8 cellular contexts compared by ENCODE assay signal in genomic region chr4:673349-674091, GRCh38. TPM values are rescaled to one million over a fixed set of nuclear protein-coding genes. Genes with fewer than 3 reads are reported as not detected.
DNase-seq lines count a peak whose midpoint lies in the region; ATAC-seq, FAIRE-seq and TF ChIP-seq lines count a peak whose summit lies in the region.

No MANE protein-coding gene starts in this region.

- peak overlapping the region; percentile 36 for H2BK5ac ChIP-seq in H1 (ENCODE audit: low read depth, low read length)

- peaks cover 7% of the 10 kb centered on the region; the same call in 1 of the 2 replicates for H3K79me1 ChIP-seq in H1 (ENCODE audit: low read depth, low read length)

- TF ChIP-seq RAD21 in H1 (IDR thresholded peaks at IDR 0.05 in 1 of 2, conservative IDR thresholded peaks at IDR 0.05 in 1 of 2; ENCODE audit: low read depth in 2 of 2, low read length in 2 of 2) = no peak

- 24% methylated on average over 21 of the region's 55 CpGs; no CpG with 5 or more reads in 1 of the 2 experiments for WGBS in H1 (ENCODE audit: extremely low coverage in 1 of 2, insufficient coverage in 1 of 2, insufficient read length in 1 of 2, insufficient replicate concordance in 2 of 2, low coverage in 1 of 2, low lambda C conversion rate in 2 of 2, missing lambda C conversion rate in 1 of 2), 2 experiments

- no peak overlapping the region for H3K4ac ChIP-seq in H1 (replicated peaks; ENCODE audit: insufficient read length, low read depth, low read length)

- H4K8ac ChIP-seq in H1 (ENCODE audit: extremely low read depth, insufficient read depth, low read length) = peak overlapping the region; percentile 88

- H3K4me1 ChIP-seq in H1 (replicated peaks in 1 of 4; ENCODE audit: control insufficient read depth in 3 of 4, insufficient read depth in 4 of 4, low read length in 3 of 4) (peaks cover 2 to 5% (median 4%) of the 10 kb centered on the region in 4 experiments; a peak in 6 of 7 replicates), muscle layer of duodenum (ENCODE audit: control insufficient read depth in 1 of 2, insufficient read depth in 2 of 2, low read length in 2 of 2) (peaks cover 12 to 22% of the 10 kb centered on the region in 2 donors)

- CTCF ChIA-PET in H1 (lab: Charles Lee; ENCODE audit: partially characterized antibody) = interaction anchor here (1.0 to 3.4 kb wide), 7 partner anchors 9 to 73 kb away, joined by 3 to 20 read pairs (median 8); no protein-coding TSS in a partner anchor

- peak overlapping the region; percentile 85 to 93 for H3K4me2 ChIP-seq in H1 (ENCODE audit: insufficient read depth in 1 of 2, low read depth in 2 of 2, low read length in 2 of 2)

- H3K27me3 ChIP-seq in H1 (replicated peaks in 1 of 4; ENCODE audit: control insufficient read depth in 3 of 4, extremely low read depth in 1 of 4, insufficient read depth in 3 of 4, low read length in 3 of 4) (no peaks in the 10 kb centered on the region), muscle layer of duodenum (ENCODE audit: low read depth, low read length) (no peaks in the 10 kb centered on the region)

- ATAC-seq in GM18519 (IDR thresholded peaks at IDR 0.05; ENCODE audit: low FRiP score, unreplicated experiment) = no peak

- H4K20me1 ChIP-seq in H1 (replicated peaks in 1 of 2; ENCODE audit: control insufficient read depth in 1 of 2, insufficient read depth in 2 of 2, low read length in 2 of 2) = peaks cover 3 to 11% of the 10 kb centered on the region in 2 experiments

- H3K9ac ChIP-seq in H1 (replicated peaks in 1 of 4; ENCODE audit: extremely low read depth in 1 of 4, low read depth in 3 of 4, low read length in 3 of 4) = peak overlapping the region; percentile 67 to 91 (median 86)

- no peak for DNase-seq in GM12864 (ENCODE audit: low read depth)
- DNase-seq in H1 (ENCODE audit: low read depth in 1 of 2, low spot score in 2 of 2) = no peak
- no peak for DNase-seq in GM19240 (ENCODE audit: insufficient read length, low spot score)
- no peak for DNase-seq in NCI-H446 (lab: John Stamatoyannopoulos, UW)
- DNase-seq in germinal center (ENCODE audit: low spot score) = no peak

- no peak for TF ChIP-seq POLR2A in H1 (IDR thresholded peaks at IDR 0.05; ENCODE audit: control extremely low read depth in 1 of 2, low read depth in 2 of 2, low read length in 2 of 2)

- peak overlapping the region; percentile 93 for H3K4me3 ChIP-seq in GM12864 (ENCODE audit: low read depth, low read length)
- peak overlapping the region; percentile 55 to 100 (median 80) for H3K4me3 ChIP-seq in H1 (ENCODE audit: extremely low read depth in 1 of 4, insufficient read depth in 2 of 4, low read depth in 3 of 4, low read length in 4 of 4)
- H3K4me3 ChIP-seq in muscle layer of duodenum (ENCODE audit: low read depth in 1 of 2, low read length in 2 of 2) = peak overlapping the region; percentile 77 to 95

- peaks cover 0 to 7% of the 10 kb centered on the region in 2 experiments; a peak in 2 of 4 replicates for H3K79me2 ChIP-seq in H1 (ENCODE audit: control insufficient read depth in 1 of 2, insufficient read depth in 2 of 2, low read length in 2 of 2)

- H3K23ac ChIP-seq in H1 (ENCODE audit: insufficient read length) = peak overlapping the region; percentile 52

- no peak overlapping the region for H2AK5ac ChIP-seq in H1 (ENCODE audit: low read depth, low read length)

- H2BK15ac ChIP-seq in H1 (ENCODE audit: low read length) = 0 out of 2 replicates have a peak overlapping the region, but pooled peaks have one; percentile 46

- H3K27ac ChIP-seq in H1 (ENCODE audit: low read depth, low read length) (peak overlapping the region; percentile 72; the same call in 1 of the 2 replicates), muscle layer of duodenum (ENCODE audit: low read length) (peak overlapping the region; percentile 39)

- no peak overlapping the region for H3K56ac ChIP-seq in H1 (replicated peaks; ENCODE audit: insufficient read length, low read depth, low read length)

- peaks cover 12% of the 10 kb centered on the region; the same call in 1 of the 2 replicates for H3K23me2 ChIP-seq in H1 (ENCODE audit: low read depth, low read length)

- H4K5ac ChIP-seq in H1 (ENCODE audit: insufficient read length, low read depth, low read length) = peak overlapping the region; percentile 78

- POLR2A ChIA-PET in H1 (lab: Charles Lee; ENCODE audit: partially characterized antibody) = interaction anchor here (0.8 to 4.6 kb wide), 14 partner anchors 9 to 98 kb away, joined by 3 to 53 read pairs (median 6); partner anchors contain the start of gene TMEM271

- peak overlapping the region; percentile 73; the same call in 1 of the 2 replicates for H3K18ac ChIP-seq in H1 (ENCODE audit: extremely low read depth, low read length)

- no peak overlapping the region for H3K14ac ChIP-seq in H1 (ENCODE audit: insufficient read length)

- H2BK12ac ChIP-seq in H1 (ENCODE audit: low read depth, low read length) = no peak overlapping the region

- H2BK20ac ChIP-seq in H1 (ENCODE audit: low read length) = no peak overlapping the region

- H2AFZ ChIP-seq in H1 (ENCODE audit: low read length) = no peak overlapping the region

- no peak for TF ChIP-seq EP300 in H1 (IDR thresholded peaks at IDR 0.05; ENCODE audit: borderline replicate concordance in 1 of 2, low read depth in 2 of 2, low read length in 2 of 2)

- H3K9me3 ChIP-seq in H1 (ENCODE audit: insufficient read depth in 2 of 2, low read depth in 1 of 2, low read length in 1 of 2) (no peaks in the 10 kb centered on the region), muscle layer of duodenum (ENCODE audit: control insufficient read depth in 1 of 2, low read length in 2 of 2) (no peaks in the 10 kb centered on the region)

- H4K91ac ChIP-seq in H1 (replicated peaks; ENCODE audit: insufficient read length, low read length) = peak overlapping the region; percentile 52

- TF ChIP-seq CTCF in GM12864 (IDR thresholded peaks at IDR 0.05; ENCODE audit: low read depth, low read length, missing control alignments) = no peak
- no peak for TF ChIP-seq CTCF in H1 (IDR thresholded peaks at IDR 0.05; ENCODE audit: control extremely low read depth in 1 of 3, insufficient read depth in 1 of 3, low read depth in 1 of 3, low read length in 3 of 3)

- peaks cover 8 to 25% (median 13%) of the 10 kb centered on the region in 4 experiments for H3K36me3 ChIP-seq in H1 (ENCODE audit: control insufficient read depth in 2 of 4, insufficient read depth in 4 of 4, low read length in 3 of 4)
- H3K36me3 ChIP-seq in muscle layer of duodenum (ENCODE audit: control insufficient read depth in 1 of 2, insufficient read depth in 2 of 2, low read length in 2 of 2) = peaks cover 15 to 19% of the 10 kb centered on the region in 2 donors

- no peak overlapping the region for H2BK120ac ChIP-seq in H1 (replicated peaks; ENCODE audit: low read depth, low read length)

- FAIRE-seq in H1 (lab: Jason Lieb, UNC) = no peak

RNA-seq across cellular contexts. Expression of gene ATP5ME, which starts 0.6 kb away (rescaled TPM):
- 402 TPM for polyA plus RNA-seq in PFSK-1 (2012; ENCODE audit: insufficient read length, low read depth)
- total RNA-seq in H1 (2021; fragmentation: NEBNext Ultra II Directional; extraction: Animal tissue kit (Norgen Biotek cat#: 25700)) = 375 and 413 TPM in 2 replicates
- polyA plus RNA-seq in H1 (2011; rRNA removed) = 450 and 538 TPM in 2 replicates
- polyA plus RNA-seq in H1 (2011; cell fraction: cytosol; rRNA removed) = 736 TPM
- polyA plus RNA-seq in H1 (2011; cell fraction: nucleus; rRNA removed) = 398 TPM
- 972 to 1,582 TPM (median 1,208 TPM) in 4 replicates for polyA plus RNA-seq in H1 (2012, experiment 1 of 2)
- polyA plus RNA-seq in H1 (2012, experiment 2 of 2) = 606 TPM
- 1,182 TPM for polyA plus RNA-seq in H1 (2013, experiment 1 of 2)
- 1,303 TPM for polyA plus RNA-seq in H1 (2013, experiment 2 of 2)
- polyA minus RNA-seq in H1 (2011; rRNA and poly(A)+ RNA removed) = 143 and 154 TPM in 2 replicates
- 98.1 TPM for polyA minus RNA-seq in H1 (2011; cell fraction: cytosol; rRNA and poly(A)+ RNA removed)
- polyA minus RNA-seq in H1 (2011; cell fraction: nucleus; rRNA and poly(A)+ RNA removed) = 109 TPM

RNA-seq across cellular contexts. Expression of gene MYL5, which starts 0.8 kb away (rescaled TPM):
- 26.8 TPM for polyA plus RNA-seq in PFSK-1 (2012; ENCODE audit: insufficient read length, low read depth)
- total RNA-seq in H1 (2021; fragmentation: NEBNext Ultra II Directional; extraction: Animal tissue kit (Norgen Biotek cat#: 25700)) = 5.5 and 5.7 TPM in 2 replicates
- polyA plus RNA-seq in H1 (2011; rRNA removed) = 6.3 and 6.8 TPM in 2 replicates
- polyA plus RNA-seq in H1 (2011; cell fraction: cytosol; rRNA removed) = 7.7 TPM
- 40.3 TPM for polyA plus RNA-seq in H1 (2011; cell fraction: nucleus; rRNA removed)
- 11.6 to 13.5 TPM (median 12.6 TPM) in 4 replicates for polyA plus RNA-seq in H1 (2012, experiment 1 of 2)
- polyA plus RNA-seq in H1 (2012, experiment 2 of 2) = 3.7 TPM
- polyA plus RNA-seq in H1 (2013, experiment 1 of 2) = 4.6 TPM
- polyA plus RNA-seq in H1 (2013, experiment 2 of 2) = 3.5 TPM
- polyA minus RNA-seq in H1 (2011; rRNA and poly(A)+ RNA removed) = 2.5 and 6.8 TPM in 2 replicates
- polyA minus RNA-seq in H1 (2011; cell fraction: cytosol; rRNA and poly(A)+ RNA removed) = 6.9 TPM
- polyA minus RNA-seq in H1 (2011; cell fraction: nucleus; rRNA and poly(A)+ RNA removed) = 19.0 TPM

RNA-seq across cellular contexts. Expression of gene SLC49A3, which starts 15.4 kb away (rescaled TPM):
- 1.5 TPM for polyA plus RNA-seq in PFSK-1 (2012; ENCODE audit: insufficient read length, low read depth)
- total RNA-seq in H1 (2021; fragmentation: NEBNext Ultra II Directional; extraction: Animal tissue kit (Norgen Biotek cat#: 25700)) = 5.7 and 8.8 TPM in 2 replicates
- 5.0 and 6.7 TPM in 2 replicates for polyA plus RNA-seq in H1 (2011; rRNA removed)
- polyA plus RNA-seq in H1 (2011; cell fraction: cytosol; rRNA removed) = 5.4 TPM
- 16.0 TPM for polyA plus RNA-seq in H1 (2011; cell fraction: nucleus; rRNA removed)
- 2.3 to 6.0 TPM (median 5.7 TPM) in 4 replicates for polyA plus RNA-seq in H1 (2012, experiment 1 of 2)
- 3.0 TPM for polyA plus RNA-seq in H1 (2012, experiment 2 of 2)
- polyA plus RNA-seq in H1 (2013, experiment 1 of 2) = 2.3 TPM
- 1.9 TPM for polyA plus RNA-seq in H1 (2013, experiment 2 of 2)
- 0.98 and 2.7 TPM in 2 replicates for polyA minus RNA-seq in H1 (2011; rRNA and poly(A)+ RNA removed)
- 2.9 TPM for polyA minus RNA-seq in H1 (2011; cell fraction: cytosol; rRNA and poly(A)+ RNA removed)
- polyA minus RNA-seq in H1 (2011; cell fraction: nucleus; rRNA and poly(A)+ RNA removed) = 9.7 TPM

RNA-seq across cellular contexts. Expression of gene PCGF3, which starts 32.1 kb away (rescaled TPM):
- 63.5 TPM for polyA plus RNA-seq in PFSK-1 (2012; ENCODE audit: insufficient read length, low read depth)
- total RNA-seq in H1 (2021; fragmentation: NEBNext Ultra II Directional; extraction: Animal tissue kit (Norgen Biotek cat#: 25700)) = 49.7 and 52.9 TPM in 2 replicates
- 52.7 and 67.4 TPM in 2 replicates for polyA plus RNA-seq in H1 (2011; rRNA removed)
- 59.3 TPM for polyA plus RNA-seq in H1 (2011; cell fraction: cytosol; rRNA removed)
- 236 TPM for polyA plus RNA-seq in H1 (2011; cell fraction: nucleus; rRNA removed)
- 39.7 to 58.4 TPM (median 51.5 TPM) in 4 replicates for polyA plus RNA-seq in H1 (2012, experiment 1 of 2)
- 19.5 TPM for polyA plus RNA-seq in H1 (2012, experiment 2 of 2)
- 37.7 TPM for polyA plus RNA-seq in H1 (2013, experiment 1 of 2)
- 33.4 TPM for polyA plus RNA-seq in H1 (2013, experiment 2 of 2)
- polyA minus RNA-seq in H1 (2011; rRNA and poly(A)+ RNA removed) = 41.1 and 51.6 TPM in 2 replicates
- polyA minus RNA-seq in H1 (2011; cell fraction: cytosol; rRNA and poly(A)+ RNA removed) = 50.2 TPM
- polyA minus RNA-seq in H1 (2011; cell fraction: nucleus; rRNA and poly(A)+ RNA removed) = 73.3 TPM

RNA-seq across cellular contexts. Expression of gene PDE6B, which starts 48.1 kb away (rescaled TPM):
- polyA plus RNA-seq in PFSK-1 (2012; ENCODE audit: insufficient read length, low read depth) = 0.21 TPM
- total RNA-seq in H1 (2021; fragmentation: NEBNext Ultra II Directional; extraction: Animal tissue kit (Norgen Biotek cat#: 25700)) = 4.1 and 4.5 TPM in 2 replicates
- polyA plus RNA-seq in H1 (2011; rRNA removed) = 8.0 and 8.4 TPM in 2 replicates
- polyA plus RNA-seq in H1 (2011; cell fraction: cytosol; rRNA removed) = 11.1 TPM
- 14.3 TPM for polyA plus RNA-seq in H1 (2011; cell fraction: nucleus; rRNA removed)
- polyA plus RNA-seq in H1 (2012, experiment 1 of 2) = 9.1 to 17.0 TPM (median 14.1 TPM) in 4 replicates
- 4.3 TPM for polyA plus RNA-seq in H1 (2012, experiment 2 of 2)
- 1.3 TPM for polyA plus RNA-seq in H1 (2013, experiment 1 of 2)
- polyA plus RNA-seq in H1 (2013, experiment 2 of 2) = 2.1 TPM
- 11.1 and 16.4 TPM in 2 replicates for polyA minus RNA-seq in H1 (2011; rRNA and poly(A)+ RNA removed)
- polyA minus RNA-seq in H1 (2011; cell fraction: cytosol; rRNA and poly(A)+ RNA removed) = 6.8 TPM
- 9.4 TPM for polyA minus RNA-seq in H1 (2011; cell fraction: nucleus; rRNA and poly(A)+ RNA removed)
